Comparison of ENCODE assay signal across 24 cellular contexts in genomic region chr4:78627966-78628678, GRCh38.
A peak's percentile ranks its signal among the peaks of the same experiment; 100 is the strongest.
DNase-seq lines count a peak whose midpoint lies in the region; TF ChIP-seq lines count a peak whose summit lies in the region.
"Had no signal": no experiment of that assay in that cellular context is flagged by ENCODE, and none has a peak within 500 bp of the region (broad histone marks: within the 10 kb centered on the region; RNA-seq: fewer than 3 reads in every experiment).

No MANE protein-coding gene starts in this region.

- no peak overlapping the region for H3K4me3 Mint-ChIP-seq in IgD-negative memory B cell
- no peak overlapping the region for H3K4me3 Mint-ChIP-seq in endodermal cell
- H3K4me3 Mint-ChIP-seq in activated naive CD4-positive, alpha-beta T cell treated with anti-CD3 and anti-CD28 coated beads for 36 hours = no peak overlapping the region
- H3K4me3 Mint-ChIP-seq in glutamatergic neuron (ENCODE audit: unreplicated experiment) = no peak overlapping the region
- H3K4me3 Mint-ChIP-seq: activated CD8-positive, alpha-beta T cell treated with anti-CD3 and anti-CD28 coated beads for 36 hours; activated naive CD8-positive, alpha-beta T cell treated with anti-CD3 and anti-CD28 coated beads, Interleukin-2, amount 10 ng/mL, durations not matched to agents 7 days and 5 days; CD4-positive, CD25-positive, alpha-beta regulatory T cell; central memory CD8-positive, alpha-beta T cell; natural killer cell treated with Interleukin-12 subunit alpha and Interleukin-12 subunit beta and Interleukin-15 and Interleukin-18, amount 100 ng/mL, for 72 hours; T-helper 1 cell treated with Interleukin-12 subunit alpha and Interleukin-12 subunit beta and Interleukin-4 antibody, amounts not matched to agents 30 μg/mL and 1 μg/mL, for 36 hours had no signal

- CTCF ChIA-PET in activated naive CD4-positive, alpha-beta T cell treated with anti-CD3 and anti-CD28 coated beads for 36 hours (lab: Charles Lee) = interaction anchor here (0.7 kb wide), 1 partner anchor 129 kb away, joined by 3 read pairs; no protein-coding TSS in a partner anchor

- H3K27ac Mint-ChIP-seq in IgD-negative memory B cell (peak overlapping the region in 2 of 3 donors; percentile 31 to 78), endodermal cell (no peak overlapping the region), glutamatergic neuron (ENCODE audit: unreplicated experiment) (no peak overlapping the region)
- no peak overlapping the region for H3K27ac Mint-ChIP-seq in activated naive CD4-positive, alpha-beta T cell treated with anti-CD3 and anti-CD28 coated beads for 36 hours
- H3K27ac Mint-ChIP-seq: activated CD8-positive, alpha-beta T cell treated with anti-CD3 and anti-CD28 coated beads for 36 hours; activated naive CD8-positive, alpha-beta T cell treated with anti-CD3 and anti-CD28 coated beads, Interleukin-2, amount 10 ng/mL, durations not matched to agents 7 days and 5 days; CD4-positive, CD25-positive, alpha-beta regulatory T cell; natural killer cell treated with Interleukin-12 subunit alpha and Interleukin-12 subunit beta and Interleukin-15 and Interleukin-18, amount 100 ng/mL, for 72 hours; T-helper 1 cell treated with Interleukin-12 subunit alpha and Interleukin-12 subunit beta and Interleukin-4 antibody, amounts not matched to agents 30 μg/mL and 1 μg/mL, for 36 hours had no signal

- TF ChIP-seq CTCF in endodermal cell (conservative IDR thresholded peaks at IDR 0.05) = no peak
- TF ChIP-seq CTCF in liver (IDR thresholded peaks at IDR 0.05; ENCODE audit: low read depth, low read length, missing input control) = no peak
- no peak for TF ChIP-seq CTCF in glutamatergic neuron (IDR thresholded peaks at IDR 0.05; ENCODE audit: partially characterized antibody, unreplicated experiment)
- TF ChIP-seq CTCF in spleen (IDR thresholded peaks at IDR 0.05 in 8 of 11, conservative IDR thresholded peaks at IDR 0.05 in 3 of 11) = no peak
- no peak for TF ChIP-seq CTCF in dorsolateral prefrontal cortex (IDR thresholded peaks at IDR 0.05 in 54 of 56, conservative IDR thresholded peaks at IDR 0.05 in 2 of 56; ENCODE audit: low read depth in 1 of 56, partially characterized antibody in 56 of 56)

- WGBS in endodermal cell (ENCODE audit: insufficient coverage in 1 of 2, insufficient read length in 1 of 2), 2 experiments = 93 to 97% methylated on average over 4 of the region's 4 CpGs
- WGBS in liver = 95% methylated on average over 4 of the region's 4 CpGs
- WGBS in spleen, 5 donors = 90 to 98% (median 93%) methylated on average over 4 of the region's 4 CpGs

- H3K36me3 ChIP-seq in endodermal cell (ENCODE audit: control insufficient read depth, insufficient read depth, low read length) = no peaks in the 10 kb centered on the region
- no peaks in the 10 kb centered on the region for H3K36me3 ChIP-seq in liver (ENCODE audit: control insufficient read depth in 4 of 4, insufficient read depth in 3 of 4, low read depth in 1 of 4, low read length in 3 of 4)
- no peaks in the 10 kb centered on the region for H3K36me3 ChIP-seq in spleen
- H3K36me3 ChIP-seq: lower lobe of right lung, uterus had no signal

- H3K27me3 Mint-ChIP-seq in IgD-negative memory B cell (no peaks in the 10 kb centered on the region), endodermal cell (ENCODE audit: insufficient read depth) (peaks cover 2% of the 10 kb centered on the region), glutamatergic neuron (ENCODE audit: unreplicated experiment) (no peaks in the 10 kb centered on the region)
- no peaks in the 10 kb centered on the region for H3K27me3 Mint-ChIP-seq in activated naive CD4-positive, alpha-beta T cell treated with anti-CD3 and anti-CD28 coated beads for 36 hours (ENCODE audit: low read depth)
- H3K27me3 Mint-ChIP-seq: activated CD8-positive, alpha-beta T cell treated with anti-CD3 and anti-CD28 coated beads for 36 hours; activated naive CD8-positive, alpha-beta T cell treated with anti-CD3 and anti-CD28 coated beads, Interleukin-2, amount 10 ng/mL, durations not matched to agents 7 days and 5 days had no signal

- H3K27me3 ChIP-seq in endodermal cell (ENCODE audit: control insufficient read depth, insufficient read depth, low read length, poor library complexity, severe bottlenecking) = no peaks in the 10 kb centered on the region
- no peaks in the 10 kb centered on the region for H3K27me3 ChIP-seq in liver (ENCODE audit: control insufficient read depth in 4 of 4, insufficient read depth in 4 of 4, low read length in 3 of 4)
- H3K27me3 ChIP-seq in spleen (replicated peaks in 1 of 7) = no peaks in the 10 kb centered on the region
- H3K27me3 ChIP-seq in dorsolateral prefrontal cortex = no peaks in the 10 kb centered on the region
- H3K27me3 ChIP-seq: uterus had no signal

- H3K9me3 Mint-ChIP-seq in IgD-negative memory B cell = peaks cover 0 to 12% (median 0%) of the 10 kb centered on the region in 3 donors
- no peaks in the 10 kb centered on the region for H3K9me3 Mint-ChIP-seq in endodermal cell
- no peaks in the 10 kb centered on the region for H3K9me3 Mint-ChIP-seq in activated naive CD4-positive, alpha-beta T cell treated with anti-CD3 and anti-CD28 coated beads for 36 hours
- H3K9me3 Mint-ChIP-seq in glutamatergic neuron (ENCODE audit: unreplicated experiment) = no peaks in the 10 kb centered on the region
- H3K9me3 Mint-ChIP-seq: activated CD8-positive, alpha-beta T cell treated with anti-CD3 and anti-CD28 coated beads for 36 hours; central memory CD8-positive, alpha-beta T cell; T-helper 1 cell treated with Interleukin-12 subunit alpha and Interleukin-12 subunit beta and Interleukin-4 antibody, amounts not matched to agents 30 μg/mL and 1 μg/mL, for 36 hours had no signal

- H3K4me1 Mint-ChIP-seq in IgD-negative memory B cell (peaks cover 40 to 55% (median 53%) of the 10 kb centered on the region in 3 donors), endodermal cell (peaks cover 22% of the 10 kb centered on the region), glutamatergic neuron (ENCODE audit: low read depth, unreplicated experiment) (no peaks in the 10 kb centered on the region)
- no peaks in the 10 kb centered on the region for H3K4me1 Mint-ChIP-seq in activated naive CD4-positive, alpha-beta T cell treated with anti-CD3 and anti-CD28 coated beads for 36 hours (ENCODE audit: low read depth)
- H3K4me1 Mint-ChIP-seq: CD4-positive, CD25-positive, alpha-beta regulatory T cell; central memory CD8-positive, alpha-beta T cell had no signal

- H3K27ac ChIP-seq in endodermal cell (ENCODE audit: low read depth, low read length) (no peak overlapping the region), liver (ENCODE audit: low read depth in 1 of 2, low read length in 2 of 2) (no peak overlapping the region), spleen (no peak overlapping the region), dorsolateral prefrontal cortex (peak overlapping the region in 1 of 59 donors; percentile 61)
- H3K27ac ChIP-seq: lower lobe of right lung, uterus had no signal

- DNase-seq in endodermal cell = no peak
- no peak for DNase-seq in activated naive CD4-positive, alpha-beta T cell treated with anti-CD3 and anti-CD28 coated beads for 36 hours
- no peak for DNase-seq in glutamatergic neuron
- DNase-seq in spleen = no peak
- no peak for DNase-seq in dorsolateral prefrontal cortex
- DNase-seq: activated CD8-positive, alpha-beta T cell treated with anti-CD3 and anti-CD28 coated beads for 36 hours; activated effector memory CD4-positive, alpha-beta T cell treated with Interleukin-2 at 50 U/mL for 16 hours; activated naive CD8-positive, alpha-beta T cell treated with anti-CD3 and anti-CD28 coated beads, Interleukin-2, amount 10 ng/mL, durations not matched to agents 7 days and 5 days; activated T-cell treated with anti-CD3 and anti-CD28 coated beads for 4 hours; CD4-positive, CD25-positive, alpha-beta regulatory T cell; dermis blood vessel endothelial cell; DMS 273 treated with DMSO at 0.1 percent for 48 hours; lower lobe of right lung; NCI-H1105; NCI-H1930; NCI-H526 treated with DMSO at 0.1 percent for 48 hours; stimulated activated CD4-positive, alpha-beta T cell treated with anti-CD3 and anti-CD28 coated beads, Interleukin-4, amount 100 ng/mL, for 24 hours; stimulated activated naive CD4-positive, alpha-beta T cell; uterus had no signal

- no peaks in the 10 kb centered on the region for H3K36me3 Mint-ChIP-seq in IgD-negative memory B cell
- no peaks in the 10 kb centered on the region for H3K36me3 Mint-ChIP-seq in endodermal cell (ENCODE audit: low read depth)
- H3K36me3 Mint-ChIP-seq in activated naive CD4-positive, alpha-beta T cell treated with anti-CD3 and anti-CD28 coated beads for 36 hours (ENCODE audit: low read depth) = no peaks in the 10 kb centered on the region
- H3K36me3 Mint-ChIP-seq in glutamatergic neuron (ENCODE audit: unreplicated experiment) = no peaks in the 10 kb centered on the region
- H3K36me3 Mint-ChIP-seq: CD4-positive, CD25-positive, alpha-beta regulatory T cell; natural killer cell treated with Interleukin-12 subunit alpha and Interleukin-12 subunit beta and Interleukin-15 and Interleukin-18, amount 100 ng/mL, for 72 hours had no signal

- intact Hi-C loops in activated naive CD4-positive, alpha-beta T cell treated with anti-CD3 and anti-CD28 coated beads for 36 hours (cut with micrococcal nuclease) = no loop called here
- intact Hi-C loops in spleen (cut with DNase I; ENCODE audit: low total_unique reads) (no loop called here), dorsolateral prefrontal cortex (cut with DNase I) (no loop called here)

- H3K9me3 ChIP-seq in endodermal cell (ENCODE audit: control insufficient read depth, low read length) = no peaks in the 10 kb centered on the region
- H3K9me3 ChIP-seq in liver (ENCODE audit: control insufficient read depth in 4 of 4, low read length in 3 of 4) = no peaks in the 10 kb centered on the region
- no peaks in the 10 kb centered on the region for H3K9me3 ChIP-seq in spleen
- H3K9me3 ChIP-seq: lower lobe of right lung, uterus had no signal

- H3K9ac ChIP-seq in endodermal cell (ENCODE audit: extremely low read depth, low read length, poor library complexity, severe bottlenecking) (no peak overlapping the region), liver (ENCODE audit: low read depth in 1 of 2, low read length in 2 of 2) (no peak overlapping the region)

- H3K4me1 ChIP-seq in endodermal cell (ENCODE audit: control insufficient read depth, insufficient read depth, low read length) (peaks cover 7% of the 10 kb centered on the region), liver (ENCODE audit: control insufficient read depth in 4 of 4, insufficient read depth in 4 of 4, low read length in 3 of 4) (peaks cover 0 to 7% (median 0%) of the 10 kb centered on the region in 4 donors), spleen (peaks cover 0 to 47% (median 22%) of the 10 kb centered on the region in 6 donors)
- H3K4me1 ChIP-seq: lower lobe of right lung, uterus had no signal

- TF ChIP-seq RAD21 in liver (IDR thresholded peaks at IDR 0.05) = no peak

- H3K4me3 ChIP-seq in endodermal cell (ENCODE audit: low read length) = peak overlapping the region; percentile 37
- no peak overlapping the region for H3K4me3 ChIP-seq in liver (ENCODE audit: low read depth in 1 of 3, low read length in 3 of 3)
- no peak overlapping the region for H3K4me3 ChIP-seq in spleen
- no peak overlapping the region for H3K4me3 ChIP-seq in dorsolateral prefrontal cortex
- H3K4me3 ChIP-seq: lower lobe of right lung, uterus had no signal

- TF ChIP-seq POLR2A in spleen (IDR thresholded peaks at IDR 0.05) = no peak

TF ChIP-seq in liver, 16 proteins besides CTCF, POLR2A, EP300 and RAD21 (continues in another document):
- no peak for TF ChIP-seq NR2F2 (IDR thresholded peaks at IDR 0.05)

Comparison
In these comparisons a context has a peak if more than half of its experiments do, and no peak if none do; other contexts are left out.
1. H3K27ac Mint-ChIP-seq: peak in IgD-negative memory B cell (2 of 3); none in endodermal cell (single experiment), activated naive CD4-positive, alpha-beta T cell treated with anti-CD3 and anti-CD28 coated beads for 36 hours (single experiment) and glutamatergic neuron (single experiment).